In genomic region chr6:82057846-82058554, GRCh38 we compare ENCODE assay signal across 14 cellular contexts.
DNase-seq lines count a peak whose midpoint lies in the region; ATAC-seq and TF ChIP-seq lines count a peak whose summit lies in the region.
"Had no signal": no experiment of that assay in that cellular context is flagged by ENCODE, and none has a peak within 500 bp of the region (broad histone marks: within the 10 kb centered on the region; RNA-seq: fewer than 3 reads in every experiment).

No MANE protein-coding gene starts in this region.

- no peaks in the 10 kb centered on the region for H3K27me3 ChIP-seq in right atrium auricular region
- H3K27me3 ChIP-seq: BE2C had no signal

- peaks cover 4% of the 10 kb centered on the region for H3K9me3 Mint-ChIP-seq in glutamatergic neuron (ENCODE audit: unreplicated experiment)
- H3K9me3 Mint-ChIP-seq: stimulated activated naive CD8-positive, alpha-beta T cell treated with anti-CD3 and anti-CD28 coated beads, Interleukin-15, Interleukin-2, amounts not matched to agents 100 ng/mL and 50 ng/mL, for 24 hours; T-helper 2 cell treated with Interferon-gamma antibody and Interleukin-4, amounts not matched to agents 5 μg/mL and 100 μg/mL, for 36 hours had no signal

- intact Hi-C loops in Right ventricle myocardium superior (cut with DNase I), result loop anchor here (10.0 kb wide), 1 partner anchor 117 kb away; no protein-coding TSS in a partner anchor

- no peak overlapping the region for H3K4me3 ChIP-seq in right atrium auricular region

- in situ Hi-C loops in ACHN (cut with HindIII; ENCODE audit: low pct_ligation_motif_present, low pct_unique_long_range_greater_than_20kb, low sequenced_read_pairs), result no loop called here

- H3K27ac ChIP-seq in right atrium auricular region, result no peak overlapping the region
- peak overlapping the region; percentile 28 for H3K27ac ChIP-seq in VCaP

- no peaks in the 10 kb centered on the region for H3K36me3 ChIP-seq in right atrium auricular region
- H3K36me3 ChIP-seq: BE2C had no signal

- H3K4me1 Mint-ChIP-seq in glutamatergic neuron (ENCODE audit: low read depth, unreplicated experiment), result peaks cover 19% of the 10 kb centered on the region

- H3K27me3 Mint-ChIP-seq in glutamatergic neuron (ENCODE audit: unreplicated experiment), result peaks cover 1% of the 10 kb centered on the region

- DNase-seq in Right ventricle myocardium superior (no peak), right atrium auricular region (ENCODE audit: low spot score) (no peak), glutamatergic neuron (peak; percentile 36), ACHN (no peak)
- DNase-seq in activated effector memory CD4-positive, alpha-beta T cell treated with anti-CD3 and anti-CD28 coated beads, Interleukin-2, amount 50 U/mL, for 16 hours, result no peak
- DNase-seq: BE2C, left colon, NCI-H510A, small intestine had no signal

- no peak overlapping the region for H3K4me3 Mint-ChIP-seq in glutamatergic neuron (ENCODE audit: unreplicated experiment)
- H3K4me3 Mint-ChIP-seq: stimulated activated naive CD8-positive, alpha-beta T cell treated with anti-CD3 and anti-CD28 coated beads, Interleukin-15, Interleukin-2, amounts not matched to agents 100 ng/mL and 50 ng/mL, for 24 hours; T-helper 2 cell treated with Interferon-gamma antibody and Interleukin-4, amounts not matched to agents 5 μg/mL and 100 μg/mL, for 36 hours had no signal

- ATAC-seq in Right ventricle myocardium superior (ENCODE audit: poor library complexity), result peak; percentile 80
- ATAC-seq in GM18519 (IDR thresholded peaks at IDR 0.05; ENCODE audit: low FRiP score, unreplicated experiment), result no peak
- no peak for ATAC-seq in HG03025 (IDR thresholded peaks at IDR 0.05; ENCODE audit: low FRiP score, unreplicated experiment)
- ATAC-seq: left colon had no signal

- H3K36me3 Mint-ChIP-seq in glutamatergic neuron (ENCODE audit: unreplicated experiment), result no peaks in the 10 kb centered on the region

- H3K4me1 ChIP-seq in right atrium auricular region, result peaks cover 0 to 4% of the 10 kb centered on the region in 2 donors
- H3K4me1 ChIP-seq: BE2C had no signal

- TF ChIP-seq CTCF in right atrium auricular region (IDR thresholded peaks at IDR 0.05), result no peak
- no peak for TF ChIP-seq CTCF in VCaP (conservative IDR thresholded peaks at IDR 0.05)
- no peak for TF ChIP-seq CTCF in glutamatergic neuron (IDR thresholded peaks at IDR 0.05; ENCODE audit: partially characterized antibody, unreplicated experiment)

- H3K9me3 ChIP-seq in right atrium auricular region, result no peaks in the 10 kb centered on the region
- H3K9me3 ChIP-seq: BE2C had no signal

- H3K27ac Mint-ChIP-seq in glutamatergic neuron (ENCODE audit: unreplicated experiment), result peak overlapping the region; percentile 76
- H3K27ac Mint-ChIP-seq: stimulated activated naive CD8-positive, alpha-beta T cell treated with anti-CD3 and anti-CD28 coated beads, Interleukin-15, Interleukin-2, amounts not matched to agents 100 ng/mL and 50 ng/mL, for 24 hours; T-helper 2 cell treated with Interferon-gamma antibody and Interleukin-4, amounts not matched to agents 5 μg/mL and 100 μg/mL, for 36 hours had no signal
